ENCODE assay signal across 24 cellular contexts in genomic region chr1:196774603-196775002, GRCh38. TPM values are rescaled to one million over a fixed set of nuclear protein-coding genes. Genes with fewer than 3 reads are reported as not detected.
DNase-seq lines count a peak whose midpoint lies in the region; ATAC-seq and TF ChIP-seq lines count a peak whose summit lies in the region.
"Had no signal": no experiment of that assay in that cellular context is flagged by ENCODE, and none has a peak within 500 bp of the region (broad histone marks: within the 10 kb centered on the region; RNA-seq: fewer than 3 reads in every experiment).

Gene CFHR3, plus strand, starts transcription at chr1:196774840. Its CDS starts 47 bp downstream, at chr1:196774887.

- H3K27me3 Mint-ChIP-seq in CD14-positive monocyte (ENCODE audit: low read depth in 3 of 3): no peaks in the 10 kb centered on the region
- H3K27me3 Mint-ChIP-seq: activated T-helper 17 cell treated with anti-CD3 and anti-CD28 coated beads, Interleukin-2, amount 50 U/mL, for 72 hours; CD4-positive, alpha-beta T cell; IgD-negative memory B cell had no signal

- H3K27ac Mint-ChIP-seq in CD14-positive monocyte: no peak within 1 kb of the TSS
- H3K27ac Mint-ChIP-seq: activated T-helper 17 cell treated with anti-CD3 and anti-CD28 coated beads, Interleukin-2, amount 50 U/mL, for 72 hours; CD4-positive, alpha-beta T cell; IgD-negative memory B cell had no signal

- H3K36me3 Mint-ChIP-seq in CD14-positive monocyte: no peaks in the 10 kb centered on the region
- H3K36me3 Mint-ChIP-seq: IgD-negative memory B cell had no signal

- H3K4me3 ChIP-seq in ACC112 (ENCODE audit: low read depth, low read length) (no peak within 1 kb of the TSS), sigmoid colon (no peak within 1 kb of the TSS)
- H3K4me3 ChIP-seq: HAP-1, tibial nerve had no signal

- H3K4me1 Mint-ChIP-seq in CD14-positive monocyte: no peaks in the 10 kb centered on the region
- H3K4me1 Mint-ChIP-seq: activated T-helper 17 cell treated with anti-CD3 and anti-CD28 coated beads, Interleukin-2, amount 50 U/mL, for 72 hours; IgD-negative memory B cell had no signal

- no peak within 1 kb of the TSS for H3K27ac ChIP-seq in ACC112 (ENCODE audit: low read depth, low read length)
- no peak within 1 kb of the TSS for H3K27ac ChIP-seq in sigmoid colon
- H3K27ac ChIP-seq: parathyroid adenoma, tibial nerve, WERI-Rb-1 had no signal

- no peaks in the 10 kb centered on the region for H3K79me2 ChIP-seq in ACC112 (ENCODE audit: control insufficient read depth, insufficient read depth, low read length, unreplicated experiment)
- H3K79me2 ChIP-seq: parathyroid adenoma had no signal

- H3K9me3 ChIP-seq in sigmoid colon: no peaks in the 10 kb centered on the region
- H3K9me3 ChIP-seq: HAP-1, tibial nerve had no signal

- no peak within 1 kb of the TSS for H3K4me3 Mint-ChIP-seq in CD14-positive monocyte
- H3K4me3 Mint-ChIP-seq: activated T-helper 17 cell treated with anti-CD3 and anti-CD28 coated beads, Interleukin-2, amount 50 U/mL, for 72 hours; CD4-positive, alpha-beta T cell; IgD-negative memory B cell had no signal

- TF ChIP-seq EP300 in sigmoid colon (IDR thresholded peaks at IDR 0.05): no peak

- H3K36me3 ChIP-seq in ACC112 (ENCODE audit: insufficient read depth, low read length) (no peaks in the 10 kb centered on the region), sigmoid colon (no peaks in the 10 kb centered on the region)
- H3K36me3 ChIP-seq: HAP-1, tibial nerve, WERI-Rb-1 had no signal

- ATAC-seq in GM19467 (IDR thresholded peaks at IDR 0.05; ENCODE audit: unreplicated experiment) (peak; percentile 96), HG02623 (IDR thresholded peaks at IDR 0.05; ENCODE audit: unreplicated experiment) (peak; percentile 83), HG03442 (IDR thresholded peaks at IDR 0.05; ENCODE audit: unreplicated experiment) (peak; percentile 93)
- ATAC-seq: activated T-helper 17 cell treated with anti-CD3 and anti-CD28 coated beads, Interleukin-2, amount 50 U/mL, for 72 hours; left cardiac atrium had no signal

- TF ChIP-seq CTCF in CD14-positive monocyte (IDR thresholded peaks at IDR 0.05): no peak
- no peak for TF ChIP-seq CTCF in sigmoid colon (IDR thresholded peaks at IDR 0.05)

- H3K4me1 ChIP-seq in ACC112 (ENCODE audit: control insufficient read depth, insufficient read depth, low read length, unreplicated experiment) (no peaks in the 10 kb centered on the region), sigmoid colon (no peaks in the 10 kb centered on the region)
- H3K4me1 ChIP-seq: HAP-1, parathyroid adenoma, tibial nerve had no signal

- H3K27me3 ChIP-seq in ACC112 (ENCODE audit: insufficient read depth, low read length) (no peaks in the 10 kb centered on the region), sigmoid colon (no peaks in the 10 kb centered on the region)
- H3K27me3 ChIP-seq: tibial nerve had no signal

- H2AFZ ChIP-seq in ACC112 (ENCODE audit: low read length, unreplicated experiment): peak within 1 kb of the TSS; percentile 7
- H2AFZ ChIP-seq: parathyroid adenoma had no signal

- TF ChIP-seq POLR2A in sigmoid colon (IDR thresholded peaks at IDR 0.05): no peak

- DNase-seq in CD14-positive monocyte (ENCODE audit: low spot score) (no peak), NCI-H510A treated with DMSO at 0.1 percent for 48 hours (lab: John Stamatoyannopoulos, UW) (no peak), sigmoid colon (no peak)
- DNase-seq in stimulated activated CD4-positive, alpha-beta T cell treated with anti-CD3 and anti-CD28 coated beads, Interleukin-15, amount 100 ng/mL, for 24 hours: no peak
- DNase-seq: 8988T; CD4-positive, alpha-beta T cell; cerebellar nuclear complex; DND-41; left cardiac atrium; MV-4-11; NCI-H2107; NCI-H774; small intestine; WERI-Rb-1 had no signal

- H3K9me3 Mint-ChIP-seq in CD14-positive monocyte: peaks cover 0 to 6% (median 2%) of the 10 kb centered on the region in 7 donors
- H3K9me3 Mint-ChIP-seq: activated T-helper 17 cell treated with anti-CD3 and anti-CD28 coated beads, Interleukin-2, amount 50 U/mL, for 72 hours; CD4-positive, alpha-beta T cell; IgD-negative memory B cell had no signal

- intact Hi-C loops in CD14-positive monocyte (cut with micrococcal nuclease): no loop called here
- intact Hi-C loops in sigmoid colon (cut with DNase I): no loop called here

RNA-seq across cellular contexts. Expression of gene CFHR3, which starts in this region (rescaled TPM):
- not detected for polyA plus RNA-seq in CD14-positive monocyte
- total RNA-seq in sigmoid colon: under 1 TPM in 1 of 4 donors, not detected in 3; 0.36 TPM
- under 1 TPM in 1 of 3 donors, not detected in 2; 0.09 TPM for polyA plus RNA-seq in sigmoid colon
- total RNA-seq: activated T-helper 17 cell treated with anti-CD3 and anti-CD28 coated beads, Interleukin-2, amount 50 U/mL, for 72 hours; CD4-positive, alpha-beta T cell; RPMI7951 had no signal
- polyA plus RNA-seq: IgD-negative memory B cell had no signal
